29 cellular contexts compared by ENCODE assay signal in the genomic region with DNA sequence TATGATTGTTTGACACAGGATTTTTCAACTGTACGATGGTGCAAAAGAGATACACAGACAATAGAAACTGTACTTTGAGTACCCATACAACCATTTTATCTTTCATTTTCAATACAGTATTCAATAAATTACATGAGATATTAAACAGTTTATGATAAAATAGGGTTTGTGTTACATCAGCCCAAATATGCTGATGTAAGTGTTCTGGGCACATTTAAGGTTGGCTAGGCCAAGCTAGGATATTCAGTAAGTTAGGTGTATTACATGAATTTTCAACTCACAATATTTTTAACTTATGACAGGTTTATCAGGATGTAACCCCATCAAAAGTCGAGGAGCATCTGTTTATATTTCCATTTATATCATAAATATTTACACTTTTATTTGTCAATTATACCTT.
"Had no signal": no experiment of that assay in that cellular context is flagged by ENCODE, and none has a peak within 500 bp of the region (broad histone marks: within the 10 kb centered on the region; RNA-seq: fewer than 3 reads in every experiment).

No MANE protein-coding gene starts in this region.

- H3K9me3 ChIP-seq: adrenal gland, breast epithelium, colonic mucosa had no signal

- H3K27ac ChIP-seq: adrenal gland, breast epithelium, cardiac muscle cell, colonic mucosa had no signal

- H3K4me1 ChIP-seq: adrenal gland, breast epithelium, colonic mucosa had no signal

- FAIRE-seq: frontal cortex had no signal

- H3K27me3 ChIP-seq: cardiac muscle cell, colonic mucosa had no signal

- H3K36me3 ChIP-seq: adrenal gland, breast epithelium, cardiac muscle cell, colonic mucosa had no signal

- DNase-seq: activated CD4-positive, alpha-beta memory T cell treated with anti-CD3 and anti-CD28 coated beads for 36 hours; activated CD4-positive, alpha-beta T cell treated with anti-CD3 and anti-CD28 coated beads for 36 hours; activated CD4-positive, alpha-beta T cell treated with anti-CD3 and anti-CD28 coated beads, Interleukin-2, amount 10 ng/mL, durations not matched to agents 24 days and 14 days; activated CD4-positive, CD25-positive, alpha-beta regulatory T cell; activated CD4-positive, CD25-positive, alpha-beta regulatory T cell treated with anti-CD3 and anti-CD28 coated beads, Interleukin-2, amount 50 U/mL, for 72 hours; activated CD8-positive, alpha-beta memory T cell treated with anti-CD3 and anti-CD28 coated beads, Interleukin-2, amount 10 ng/mL, durations not matched to agents 7 days and 5 days; activated CD8-positive, alpha-beta memory T cell treated with anti-CD3 and anti-CD28 coated beads, Interleukin-2, amount 50 U/mL, for 4 hours; activated CD8-positive, alpha-beta T cell treated with anti-CD3 and anti-CD28 coated beads, Interleukin-2, amount 10 ng/mL, durations not matched to agents 7 days and 5 days; activated effector memory CD4-positive, alpha-beta T cell treated with anti-CD3 and anti-CD28 coated beads, Interleukin-2, amount 50 U/mL, for 16 hours; activated naive CD4-positive, alpha-beta T cell treated with anti-CD3 and anti-CD28 coated beads for 36 hours; activated naive CD8-positive, alpha-beta T cell treated with anti-CD3 and anti-CD28 coated beads for 36 hours; activated naive CD8-positive, alpha-beta T cell treated with anti-CD3 and anti-CD28 coated beads, Interleukin-2, amount 50 U/mL, for 24 hours; activated T-cell treated with anti-CD3 and anti-CD28 coated beads, Interleukin-2, amount 50 U/mL, for 1 hour; activated T-cell treated with anti-CD3 and anti-CD28 coated beads, Interleukin-2, amount 50 U/mL, for 48 hours; adrenal gland; amygdala; aorta; central memory CD4-positive, alpha-beta T cell; cerebellar nuclear complex; colonic mucosa; effector memory CD4-positive, alpha-beta T cell; endodermal cell; foreskin fibroblast; head of caudate nucleus; T-helper 2 cell had no signal

- ATAC-seq: activated CD4-positive, alpha-beta T cell treated with anti-CD3 and anti-CD28 coated beads for 36 hours; activated CD8-positive, alpha-beta memory T cell treated with anti-CD3 and anti-CD28 coated beads, Interleukin-2, amount 10 ng/mL, durations not matched to agents 7 days and 5 days; activated CD8-positive, alpha-beta T cell treated with anti-CD3 and anti-CD28 coated beads, Interleukin-2, amount 10 ng/mL, durations not matched to agents 7 days and 5 days; activated naive CD8-positive, alpha-beta T cell treated with anti-CD3 and anti-CD28 coated beads, Interleukin-2, amount 50 U/mL, for 24 hours; esophagus mucosa had no signal

- H3K4me3 ChIP-seq: adrenal gland, breast epithelium, cardiac muscle cell, colonic mucosa had no signal
